ENCODE assay signal across 1 cellular context in the genomic region with DNA sequence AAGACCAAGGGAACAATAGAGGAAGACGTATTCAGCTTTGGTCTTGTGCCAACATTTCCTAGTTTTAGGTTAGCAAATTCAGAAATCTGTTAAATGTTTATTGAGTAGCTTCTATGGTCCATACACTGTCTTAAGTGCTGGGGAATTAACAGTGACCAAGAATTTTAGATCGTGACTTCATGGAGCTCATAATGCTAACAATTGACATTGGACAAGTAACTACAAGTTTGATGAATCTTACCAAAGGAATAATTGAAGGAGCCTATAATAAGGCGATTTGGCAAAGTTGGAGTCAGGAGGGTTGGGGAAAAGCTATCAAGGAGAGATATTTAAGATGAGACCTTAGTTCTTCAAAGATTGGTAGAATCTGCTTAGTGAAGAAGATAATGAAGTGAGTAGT.
TF ChIP-seq lines count a peak whose summit lies in the region.

No MANE protein-coding gene starts in this region.

TF ChIP-seq in K562, 482 proteins besides CTCF, POLR2A, EP300 and RAD21:
- TF ChIP-seq MAFF (IDR thresholded peaks at IDR 0.05; ENCODE audit: low read length) (no peak), NR2F6 (CRISPR knock-in tag; IDR thresholded peaks at IDR 0.05) (no peak), NFIC (IDR thresholded peaks at IDR 0.05) (peak; percentile 14; the same call in 1 of the 2 replicates)
- TF ChIP-seq, protein P1, sequence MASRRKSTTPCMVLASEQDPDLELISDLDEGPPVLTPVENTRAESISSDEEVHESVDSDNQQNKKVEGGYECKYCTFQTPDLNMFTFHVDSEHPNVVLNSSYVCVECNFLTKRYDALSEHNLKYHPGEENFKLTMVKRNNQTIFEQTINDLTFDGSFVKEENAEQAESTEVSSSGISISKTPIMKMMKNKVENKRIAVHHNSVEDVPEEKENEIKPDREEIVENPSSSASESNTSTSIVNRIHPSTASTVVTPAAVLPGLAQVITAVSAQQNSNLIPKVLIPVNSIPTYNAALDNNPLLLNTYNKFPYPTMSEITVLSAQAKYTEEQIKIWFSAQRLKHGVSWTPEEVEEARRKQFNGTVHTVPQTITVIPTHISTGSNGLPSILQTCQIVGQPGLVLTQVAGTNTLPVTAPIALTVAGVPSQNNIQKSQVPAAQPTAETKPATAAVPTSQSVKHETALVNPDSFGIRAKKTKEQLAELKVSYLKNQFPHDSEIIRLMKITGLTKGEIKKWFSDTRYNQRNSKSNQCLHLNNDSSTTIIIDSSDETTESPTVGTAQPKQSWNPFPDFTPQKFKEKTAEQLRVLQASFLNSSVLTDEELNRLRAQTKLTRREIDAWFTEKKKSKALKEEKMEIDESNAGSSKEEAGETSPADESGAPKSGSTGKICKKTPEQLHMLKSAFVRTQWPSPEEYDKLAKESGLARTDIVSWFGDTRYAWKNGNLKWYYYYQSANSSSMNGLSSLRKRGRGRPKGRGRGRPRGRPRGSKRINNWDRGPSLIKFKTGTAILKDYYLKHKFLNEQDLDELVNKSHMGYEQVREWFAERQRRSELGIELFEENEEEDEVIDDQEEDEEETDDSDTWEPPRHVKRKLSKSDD (conservative IDR thresholded peaks at IDR 0.05; ENCODE audit: low read length), result no peak
